In genomic region chr3:73471986-73472385, GRCh38 we compare ENCODE assay signal across 22 cellular contexts.
"Had no signal": no experiment of that assay in that cellular context is flagged by ENCODE, and none has a peak within 500 bp of the region (broad histone marks: within the 10 kb centered on the region; RNA-seq: fewer than 3 reads in every experiment).

No MANE protein-coding gene starts in this region.

- H3K27ac Mint-ChIP-seq: activated CD8-positive, alpha-beta T cell treated with anti-CD3 and anti-CD28 coated beads for 36 hours; activated naive CD8-positive, alpha-beta T cell treated with anti-CD3 and anti-CD28 coated beads, Interleukin-2, amount 10 ng/mL, durations not matched to agents 7 days and 5 days; activated T-helper 17 cell treated with anti-CD3 and anti-CD28 coated beads, Interleukin-2, amount 50 U/mL, for 72 hours; immature natural killer cell; memory B cell; natural killer cell; T-cell had no signal

- H3K9me3 ChIP-seq: gastrocnemius medialis, suprapubic skin, transverse colon had no signal

- DNase-seq: activated CD4-positive, alpha-beta T cell treated with anti-CD3 and anti-CD28 coated beads for 48 hours; activated CD4-positive, CD25-positive, alpha-beta regulatory T cell; activated CD8-positive, alpha-beta T cell treated with anti-CD3 and anti-CD28 coated beads for 36 hours; activated naive CD4-positive, alpha-beta T cell; activated naive CD8-positive, alpha-beta T cell treated with anti-CD3 and anti-CD28 coated beads, Interleukin-2, amount 10 ng/mL, durations not matched to agents 7 days and 5 days; activated T-cell treated with anti-CD3 and anti-CD28 coated beads, Interleukin-2, amount 50 U/mL, for 1 hour; amygdala; gastrocnemius medialis; heart right ventricle; immature natural killer cell; kidney glomerular epithelial cell; natural killer cell; stimulated activated naive CD8-positive, alpha-beta T cell treated with anti-CD3 and anti-CD28 coated beads, Interleukin-15, Interleukin-2, amounts not matched to agents 100 U/mL and 50 U/mL, for 24 hours; T-cell; T-helper 9 cell; transverse colon had no signal

- H3K4me3 Mint-ChIP-seq: activated CD8-positive, alpha-beta T cell treated with anti-CD3 and anti-CD28 coated beads for 36 hours; activated naive CD8-positive, alpha-beta T cell treated with anti-CD3 and anti-CD28 coated beads, Interleukin-2, amount 10 ng/mL, durations not matched to agents 7 days and 5 days; activated T-helper 17 cell treated with anti-CD3 and anti-CD28 coated beads, Interleukin-2, amount 50 U/mL, for 72 hours; central memory CD8-positive, alpha-beta T cell; immature natural killer cell; memory B cell; natural killer cell; T-cell had no signal

- H3K9me3 Mint-ChIP-seq: activated naive CD8-positive, alpha-beta T cell treated with anti-CD3 and anti-CD28 coated beads, Interleukin-2, amount 10 ng/mL, durations not matched to agents 7 days and 5 days; activated T-helper 17 cell treated with anti-CD3 and anti-CD28 coated beads, Interleukin-2, amount 50 U/mL, for 72 hours; central memory CD8-positive, alpha-beta T cell; natural killer cell; T-cell had no signal

- H3K4me1 Mint-ChIP-seq: activated naive CD8-positive, alpha-beta T cell treated with anti-CD3 and anti-CD28 coated beads, Interleukin-2, amount 10 ng/mL, durations not matched to agents 7 days and 5 days; activated T-helper 17 cell treated with anti-CD3 and anti-CD28 coated beads, Interleukin-2, amount 50 U/mL, for 72 hours; central memory CD8-positive, alpha-beta T cell; immature natural killer cell; memory B cell; T-cell had no signal

- H3K4me3 ChIP-seq: coronary artery, gastrocnemius medialis, heart right ventricle, SK-N-MC, suprapubic skin, transverse colon had no signal

- ATAC-seq: activated CD8-positive, alpha-beta T cell treated with anti-CD3 and anti-CD28 coated beads for 36 hours; activated T-helper 17 cell treated with anti-CD3 and anti-CD28 coated beads, Interleukin-2, amount 50 U/mL, for 72 hours; gastrocnemius medialis; natural killer cell; stimulated activated naive CD8-positive, alpha-beta T cell treated with anti-CD3 and anti-CD28 coated beads, Interleukin-15, Interleukin-2, amounts not matched to agents 100 U/mL and 50 U/mL, for 24 hours; T-cell had no signal

- H3K4me1 ChIP-seq: suprapubic skin had no signal

- H3K27me3 Mint-ChIP-seq: central memory CD8-positive, alpha-beta T cell had no signal

- H3K36me3 Mint-ChIP-seq: activated naive CD8-positive, alpha-beta T cell treated with anti-CD3 and anti-CD28 coated beads, Interleukin-2, amount 10 ng/mL, durations not matched to agents 7 days and 5 days; immature natural killer cell; memory B cell; natural killer cell; T-cell had no signal

- H3K27ac ChIP-seq: coronary artery, gastrocnemius medialis, SK-N-MC, suprapubic skin, transverse colon had no signal

- H3K36me3 ChIP-seq: gastrocnemius medialis, heart right ventricle, suprapubic skin, transverse colon had no signal

- H3K27me3 ChIP-seq: gastrocnemius medialis, heart right ventricle, suprapubic skin, transverse colon had no signal
